Comparison of ENCODE assay signal across 13 cellular contexts in the genomic region with DNA sequence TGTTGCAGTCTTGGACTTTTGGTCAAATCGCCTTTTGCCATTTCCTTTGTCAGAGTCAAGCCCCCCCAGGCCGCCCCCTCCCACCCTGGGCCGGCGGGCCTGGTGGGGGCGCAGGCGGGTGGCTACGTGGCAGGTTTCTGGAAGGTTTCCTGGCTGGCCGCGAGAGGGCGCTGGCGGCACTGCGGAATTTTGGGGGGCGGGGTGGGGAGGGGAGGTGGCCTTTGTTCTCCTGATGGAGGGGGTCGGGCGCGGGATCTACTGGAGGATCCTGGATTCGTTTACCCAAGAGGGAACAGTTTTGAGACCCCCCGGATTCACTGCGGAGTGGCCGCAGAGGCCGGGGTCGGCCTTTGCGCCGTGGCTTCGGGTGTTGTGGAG. TPM values are rescaled to one million over a fixed set of nuclear protein-coding genes. Genes with fewer than 3 reads are reported as not detected.
DNase-seq lines count a peak whose midpoint lies in the region; ATAC-seq, FAIRE-seq and TF ChIP-seq lines count a peak whose summit lies in the region.
"Had no signal": no experiment of that assay in that cellular context is flagged by ENCODE, and none has a peak within 500 bp of the region (broad histone marks: within the 10 kb centered on the region; RNA-seq: fewer than 3 reads in every experiment).

No MANE protein-coding gene starts in this region.

- H3K36me3 ChIP-seq in adrenal gland (replicated peaks in 1 of 2) (peaks cover 0 to 26% of the 10 kb centered on the region in 2 donors), cardiac muscle cell (no peaks in the 10 kb centered on the region), Peyer's patch (no peaks in the 10 kb centered on the region)

- FAIRE-seq in H54 (lab: Jason Lieb, UNC), result no peak
- FAIRE-seq: colon had no signal

- H3K27me3 ChIP-seq in adrenal gland (no peaks in the 10 kb centered on the region), cardiac muscle cell (no peaks in the 10 kb centered on the region), Peyer's patch (no peaks in the 10 kb centered on the region)

- H3K27ac ChIP-seq in adrenal gland (peak overlapping the region; percentile 59 to 90 (median 72)), cardiac muscle cell (no peak overlapping the region), Peyer's patch (peak overlapping the region in 2 of 4 donors; percentile 25 to 54)

- DNase-seq in adrenal gland (peak in 3 of 7 donors; percentile 46 to 62 (median 60)), cardiac muscle cell (ENCODE audit: low read depth in 1 of 2, low spot score in 1 of 2) (peak in 1 of 2 donors; percentile 39), Peyer's patch (no peak), H54 (ENCODE audit: insufficient read length, low spot score) (no peak)
- peak; percentile 30 for DNase-seq in stimulated activated CD8-positive, alpha-beta memory T cell treated with anti-CD3 and anti-CD28 coated beads, Interleukin-4, amount 100 ng/mL, for 48 hours
- DNase-seq in activated CD8-positive, alpha-beta memory T cell treated with anti-CD3 and anti-CD28 coated beads, Interleukin-2, amount 10 ng/mL, durations not matched to agents 7 days and 5 days, result no peak
- DNase-seq: GF-D8; NCI-H187; stimulated activated CD4-positive, alpha-beta T cell treated with anti-CD3 and anti-CD28 coated beads, Interleukin-15, amount 100 ng/mL, for 24 hours had no signal

- H3K9me3 Mint-ChIP-seq in activated CD8-positive, alpha-beta memory T cell treated with anti-CD3 and anti-CD28 coated beads, Interleukin-2, amount 10 ng/mL, durations not matched to agents 7 days and 5 days (ENCODE audit: low read depth), result no peaks in the 10 kb centered on the region

- H3K9me3 ChIP-seq in adrenal gland (replicated peaks in 1 of 3) (no peaks in the 10 kb centered on the region), cardiac muscle cell (ENCODE audit: low read depth) (no peaks in the 10 kb centered on the region), Peyer's patch (no peaks in the 10 kb centered on the region)

- H3K4me1 ChIP-seq in adrenal gland (replicated peaks in 1 of 2) (peaks cover 0 to 13% of the 10 kb centered on the region in 2 donors), cardiac muscle cell (ENCODE audit: low read depth) (no peaks in the 10 kb centered on the region), Peyer's patch (no peaks in the 10 kb centered on the region)

- ATAC-seq in activated CD8-positive, alpha-beta memory T cell treated with anti-CD3 and anti-CD28 coated beads, Interleukin-2, amount 10 ng/mL, durations not matched to agents 7 days and 5 days, result no peak
- ATAC-seq in HG03135 (IDR thresholded peaks at IDR 0.05; ENCODE audit: unreplicated experiment), result no peak

- no peak for TF ChIP-seq POLR2A in adrenal gland (IDR thresholded peaks at IDR 0.05)
- TF ChIP-seq POLR2A in Peyer's patch (IDR thresholded peaks at IDR 0.05), result no peak
- no peak for TF ChIP-seq POLR2A in H54 (IDR thresholded peaks at IDR 0.05; ENCODE audit: low read depth, low read length)

- no peak overlapping the region for H3K27ac Mint-ChIP-seq in activated CD8-positive, alpha-beta memory T cell treated with anti-CD3 and anti-CD28 coated beads, Interleukin-2, amount 10 ng/mL, durations not matched to agents 7 days and 5 days

- TF ChIP-seq CTCF in GM12875 (IDR thresholded peaks at IDR 0.05; ENCODE audit: borderline replicate concordance, insufficient read depth, low read depth, low read length) (0 out of 2 replicates have a peak, but pooled peaks have one; percentile 21), adrenal gland (IDR thresholded peaks at IDR 0.05) (peak; percentile 37 to 55 (median 44)), cardiac muscle cell (IDR thresholded peaks at IDR 0.05; ENCODE audit: low read depth, low read length) (peak; percentile 46), Peyer's patch (IDR thresholded peaks at IDR 0.05) (peak in 1 of 6 experiments; percentile 9)

- 44 to 73% (median 62%) methylated on average over 7 to 25 of the region's 25 CpGs for WGBS in adrenal gland, 4 donors

- H3K4me3 Mint-ChIP-seq in activated CD8-positive, alpha-beta memory T cell treated with anti-CD3 and anti-CD28 coated beads, Interleukin-2, amount 10 ng/mL, durations not matched to agents 7 days and 5 days, result no peak overlapping the region

- H3K4me3 ChIP-seq in GM12875 (ENCODE audit: low read depth, low read length) (no peak overlapping the region), adrenal gland (peak overlapping the region in 3 of 4 donors; percentile 39 to 59 (median 50)), cardiac muscle cell (no peak overlapping the region), Peyer's patch (peak overlapping the region in 2 of 4 donors; percentile 35 to 40)

- intact Hi-C loops in adrenal gland (cut with DNase I), result loop anchor here in 1 of 2 donors (5.0 kb wide), 1 partner anchor 165 kb away; no protein-coding TSS in a partner anchor

- no peaks in the 10 kb centered on the region for H3K4me1 Mint-ChIP-seq in activated CD8-positive, alpha-beta memory T cell treated with anti-CD3 and anti-CD28 coated beads, Interleukin-2, amount 10 ng/mL, durations not matched to agents 7 days and 5 days

- H3K36me3 Mint-ChIP-seq in activated CD8-positive, alpha-beta memory T cell treated with anti-CD3 and anti-CD28 coated beads, Interleukin-2, amount 10 ng/mL, durations not matched to agents 7 days and 5 days, result no peaks in the 10 kb centered on the region

- CTCF ChIA-PET in activated CD8-positive, alpha-beta memory T cell treated with anti-CD3 and anti-CD28 coated beads, Interleukin-2, amount 10 ng/mL, durations not matched to agents 7 days and 5 days (lab: Charles Lee), result no interaction called here

- peaks cover 37% of the 10 kb centered on the region for H3K27me3 Mint-ChIP-seq in activated CD8-positive, alpha-beta memory T cell treated with anti-CD3 and anti-CD28 coated beads, Interleukin-2, amount 10 ng/mL, durations not matched to agents 7 days and 5 days

RNA-seq across cellular contexts. Expression of a gene that starts 1.2 kb away (rescaled TPM):
- 1,000 to 10,000 TPM in 3 of 8 donors, 100 to 1,000 TPM in 4, 10 to 100 TPM in 1; 86.6 to 1,883 (median 625) TPM for total RNA-seq in adrenal gland
- polyA plus RNA-seq in adrenal gland, result 1,000 to 10,000 TPM in 2 of 3 donors, 100 to 1,000 TPM in 1; 736 to 8,129 (median 5,263) TPM
- total RNA-seq in cardiac muscle cell, result not detected in 2 replicates
- polyA plus RNA-seq in cardiac muscle cell, result not detected in 2 replicates
- total RNA-seq in Peyer's patch, result 100 to 1,000 TPM in 1 of 4 donors, 10 to 100 TPM in 2, 1 to 10 TPM in 1; 5.8 to 135 (median 33.8) TPM
- not detected for total RNA-seq in activated CD8-positive, alpha-beta memory T cell treated with anti-CD3 and anti-CD28 coated beads, Interleukin-2, amount 10 ng/mL, durations not matched to agents 7 days and 5 days
- total RNA-seq: SK-MEL-5 had no signal

Comparison
In these comparisons a context has a peak if more than half of its experiments do, and no peak if none do; other contexts are left out.
1. H3K4me3 ChIP-seq: peak in adrenal gland (3 of 4); none in GM12875 (single experiment) and cardiac muscle cell (single experiment).